19 cellular contexts compared by ENCODE assay signal in genomic region chr3:125154110-125154509, GRCh38. TPM values are rescaled to one million over a fixed set of nuclear protein-coding genes. Genes with fewer than 3 reads are reported as not detected.
DNase-seq lines count a peak whose midpoint lies in the region; ATAC-seq and TF ChIP-seq lines count a peak whose summit lies in the region.
"Had no signal": no experiment of that assay in that cellular context is flagged by ENCODE, and none has a peak within 500 bp of the region (broad histone marks: within the 10 kb centered on the region; RNA-seq: fewer than 3 reads in every experiment).

No MANE protein-coding gene starts in this region.

- no peak overlapping the region for H2AFZ ChIP-seq in OCI-LY1 (ENCODE audit: low read length)

- no peak overlapping the region for H3K4me3 Mint-ChIP-seq in T-helper 2 cell treated with Interferon-gamma antibody and Interleukin-4, amounts not matched to agents 5 μg/mL and 100 μg/mL, for 36 hours

- H3K27ac ChIP-seq in BLaER1 (0 out of 2 replicates have a peak overlapping the region, but pooled peaks have one; percentile 19), OCI-LY1 (ENCODE audit: low read depth, low read length, poor library complexity, severe bottlenecking) (no peak overlapping the region)
- H3K27ac ChIP-seq in BLaER1 treated with 17β-estradiol and CSF1 and Interleukin-3, amounts not matched to agents 10 nM and 100 nM: peak overlapping the region in 5 of 11 experiments; percentile 14 to 54 (median 51); a peak in 7 of 22 replicates

- H3K79me2 ChIP-seq in OCI-LY1 (ENCODE audit: insufficient read depth, low read length): no peaks in the 10 kb centered on the region

- no peak overlapping the region for H3K27ac Mint-ChIP-seq in T-helper 2 cell treated with Interferon-gamma antibody and Interleukin-4, amounts not matched to agents 5 μg/mL and 100 μg/mL, for 36 hours
- H3K27ac Mint-ChIP-seq: CD8-positive, alpha-beta T cell had no signal

- H3K36me3 ChIP-seq in BLaER1 (no peaks in the 10 kb centered on the region), OCI-LY1 (ENCODE audit: insufficient read depth, low read length) (no peaks in the 10 kb centered on the region)
- H3K36me3 ChIP-seq in BLaER1 treated with 17β-estradiol and CSF1 and Interleukin-3, amounts not matched to agents 10 nM and 100 nM: no peaks in the 10 kb centered on the region
- H3K36me3 ChIP-seq: HAP-1 had no signal

- no peak overlapping the region for H3K9ac ChIP-seq in BLaER1
- no peak overlapping the region for H3K9ac ChIP-seq in BLaER1 treated with 17β-estradiol and CSF1 and Interleukin-3, amounts not matched to agents 10 nM and 100 nM
- no peak overlapping the region for H3K9ac ChIP-seq in OCI-LY1 (ENCODE audit: low read length)

- TF ChIP-seq CTCF in OCI-LY1 (IDR thresholded peaks at IDR 0.05; ENCODE audit: low read length): no peak

- DNase-seq in ecto neural progenitor cell (ENCODE audit: low spot score) (peak; percentile 37), cerebellum (ENCODE audit: low spot score) (no peak)
- no peak for DNase-seq in T-helper 2 cell treated with Interferon-gamma antibody and Interleukin-4, amounts not matched to agents 5 μg/mL and 100 μg/mL, for 36 hours (ENCODE audit: low spot score)
- DNase-seq: DND-41, KBM-7, NCI-H1092, NCI-H1436, NCI-H187 treated with DMSO at 0.1 percent for 48 hours, NCI-H2107, NCI-H446 treated with DMSO at 0.1 percent for 48 hours, NCI-H748 treated with DMSO at 0.1 percent for 48 hours, Right ventricle myocardium superior had no signal

- H3K4me1 Mint-ChIP-seq in T-helper 2 cell treated with Interferon-gamma antibody and Interleukin-4, amounts not matched to agents 5 μg/mL and 100 μg/mL, for 36 hours (ENCODE audit: low read depth): peaks cover 15% of the 10 kb centered on the region

- no peak for ATAC-seq in GM19395 (IDR thresholded peaks at IDR 0.05; ENCODE audit: unreplicated experiment)
- ATAC-seq: CD8-positive, alpha-beta T cell; HepG2 had no signal

- no peaks in the 10 kb centered on the region for H3K9me3 ChIP-seq in BLaER1
- no peaks in the 10 kb centered on the region for H3K9me3 ChIP-seq in BLaER1 treated with 17β-estradiol and CSF1 and Interleukin-3, amounts not matched to agents 10 nM and 100 nM (replicated peaks in 1 of 11)
- H3K9me3 ChIP-seq in OCI-LY1 (ENCODE audit: low read length): no peaks in the 10 kb centered on the region
- H3K9me3 ChIP-seq: HAP-1 had no signal

- no peaks in the 10 kb centered on the region for H3K9me3 Mint-ChIP-seq in T-helper 2 cell treated with Interferon-gamma antibody and Interleukin-4, amounts not matched to agents 5 μg/mL and 100 μg/mL, for 36 hours
- H3K9me3 Mint-ChIP-seq: CD8-positive, alpha-beta T cell had no signal

- H3K36me3 Mint-ChIP-seq in T-helper 2 cell treated with Interferon-gamma antibody and Interleukin-4, amounts not matched to agents 5 μg/mL and 100 μg/mL, for 36 hours (ENCODE audit: low read depth): no peaks in the 10 kb centered on the region
- H3K36me3 Mint-ChIP-seq: CD8-positive, alpha-beta T cell had no signal

- H3K4me1 ChIP-seq in BLaER1: peaks cover 59% of the 10 kb centered on the region
- peaks cover 34 to 61% (median 54%) of the 10 kb centered on the region in 10 experiments for H3K4me1 ChIP-seq in BLaER1 treated with 17β-estradiol and CSF1 and Interleukin-3, amounts not matched to agents 10 nM and 100 nM
- peaks cover 33% of the 10 kb centered on the region for H3K4me1 ChIP-seq in OCI-LY1 (ENCODE audit: insufficient read depth, low read length, severe bottlenecking)

- no peak overlapping the region for H3K4me3 ChIP-seq in BLaER1
- no peak overlapping the region for H3K4me3 ChIP-seq in BLaER1 treated with 17β-estradiol and CSF1 and Interleukin-3, amounts not matched to agents 10 nM and 100 nM
- no peak overlapping the region for H3K4me3 ChIP-seq in OCI-LY1 (ENCODE audit: low read depth, low read length, poor library complexity, severe bottlenecking)
- H3K4me3 ChIP-seq: HAP-1 had no signal

- H4K20me1 ChIP-seq in BLaER1 (no peaks in the 10 kb centered on the region), OCI-LY1 (ENCODE audit: insufficient read depth, low read length) (no peaks in the 10 kb centered on the region)
- no peaks in the 10 kb centered on the region for H4K20me1 ChIP-seq in BLaER1 treated with 17β-estradiol and CSF1 and Interleukin-3, amounts not matched to agents 10 nM and 100 nM

- no peaks in the 10 kb centered on the region for H3F3A ChIP-seq in OCI-LY1 (ENCODE audit: insufficient read depth, low read length)

- peaks cover 61% of the 10 kb centered on the region for H3K27me3 Mint-ChIP-seq in T-helper 2 cell treated with Interferon-gamma antibody and Interleukin-4, amounts not matched to agents 5 μg/mL and 100 μg/mL, for 36 hours (ENCODE audit: low read depth)

- H3K27me3 ChIP-seq in BLaER1 (no peaks in the 10 kb centered on the region), OCI-LY1 (ENCODE audit: insufficient read depth, low read length) (peaks cover 5% of the 10 kb centered on the region; the same call in 1 of the 2 replicates)
- H3K27me3 ChIP-seq in BLaER1 treated with 17β-estradiol and CSF1 and Interleukin-3, amounts not matched to agents 10 nM and 100 nM: no peaks in the 10 kb centered on the region

- no peaks in the 10 kb centered on the region for H3K9me2 ChIP-seq in OCI-LY1 (ENCODE audit: low read depth, low read length)

- H3K4me2 ChIP-seq in BLaER1: peak overlapping the region; percentile 73
- peak overlapping the region; percentile 67 to 95 (median 75) for H3K4me2 ChIP-seq in BLaER1 treated with 17β-estradiol and CSF1 and Interleukin-3, amounts not matched to agents 10 nM and 100 nM
- H3K4me2 ChIP-seq in OCI-LY1 (ENCODE audit: low read length): peak overlapping the region; percentile 63

RNA-seq across cellular contexts. Expression of gene SLC12A8, which starts 58.4 kb away (rescaled TPM):
- total RNA-seq in cerebellum: 3.1 TPM
- total RNA-seq: CD8-positive, alpha-beta T cell had no signal
